Comparison of ENCODE assay signal across 8 cellular contexts in genomic region chr11:59550368-59550841, GRCh38. TPM values are rescaled to one million over a fixed set of nuclear protein-coding genes. Genes with fewer than 3 reads are reported as not detected.
DNase-seq lines count a peak whose midpoint lies in the region; ATAC-seq and TF ChIP-seq lines count a peak whose summit lies in the region.

No MANE protein-coding gene starts in this region.

- H3K4me1 ChIP-seq in foreskin keratinocyte (peaks cover 10% of the 10 kb centered on the region), neural progenitor cell (peaks cover 22% of the 10 kb centered on the region), stomach smooth muscle (ENCODE audit: control insufficient read depth, insufficient read depth, low read length) (no peaks in the 10 kb centered on the region)

- H3K36me3 Mint-ChIP-seq in neural progenitor cell, result peaks cover 4% of the 10 kb centered on the region

- TF ChIP-seq CTCF in LNCAP (IDR thresholded peaks at IDR 0.05), result peak; percentile 45; the same call in 1 of the 2 replicates
- peak; percentile 70 for TF ChIP-seq CTCF in foreskin keratinocyte (conservative IDR thresholded peaks at IDR 0.05)
- TF ChIP-seq CTCF in neural progenitor cell (IDR thresholded peaks at IDR 0.05), result peak; percentile 57

- peak overlapping the region; percentile 93 for H3K27ac Mint-ChIP-seq in neural progenitor cell

- peaks cover 10% of the 10 kb centered on the region for H3K9me3 Mint-ChIP-seq in neural progenitor cell

- H3K9ac ChIP-seq in neural progenitor cell (no peak overlapping the region), stomach smooth muscle (ENCODE audit: low read length in 2 of 2) (peak overlapping the region; percentile 66 to 74)

- peak overlapping the region; percentile 92 for H3K4me3 Mint-ChIP-seq in neural progenitor cell

- H3K9me3 ChIP-seq in neural progenitor cell (ENCODE audit: low read depth), result no peaks in the 10 kb centered on the region
- no peaks in the 10 kb centered on the region for H3K9me3 ChIP-seq in stomach smooth muscle (ENCODE audit: control insufficient read depth in 2 of 2, low read length in 2 of 2)

- peak; percentile 93 for ATAC-seq in foreskin keratinocyte

- peaks cover 56% of the 10 kb centered on the region for H3F3A ChIP-seq in neural progenitor cell (ENCODE audit: low read depth)

- H4K20me1 ChIP-seq in neural progenitor cell (ENCODE audit: low read depth), result no peaks in the 10 kb centered on the region

- H3K27me3 ChIP-seq in foreskin keratinocyte, result no peaks in the 10 kb centered on the region
- no peaks in the 10 kb centered on the region for H3K27me3 ChIP-seq in neural progenitor cell
- no peaks in the 10 kb centered on the region for H3K27me3 ChIP-seq in stomach smooth muscle (ENCODE audit: control insufficient read depth in 1 of 2, insufficient read depth in 2 of 2, low read length in 2 of 2)

- H3K27me3 Mint-ChIP-seq in neural progenitor cell (ENCODE audit: insufficient read depth, low read depth), result peaks cover 23% of the 10 kb centered on the region

- TF ChIP-seq POLR2A in Raji (IDR thresholded peaks at IDR 0.05; ENCODE audit: insufficient read depth, low read depth, low read length), result peak; percentile 35

- H3K36me3 ChIP-seq in neural progenitor cell, result no peaks in the 10 kb centered on the region
- H3K36me3 ChIP-seq in stomach smooth muscle (ENCODE audit: control insufficient read depth in 2 of 2, insufficient read depth in 2 of 2, low read length in 2 of 2), result no peaks in the 10 kb centered on the region

- H3K4me1 Mint-ChIP-seq in neural progenitor cell, result peaks cover 34% of the 10 kb centered on the region

- no peaks in the 10 kb centered on the region for H3K79me2 ChIP-seq in neural progenitor cell (ENCODE audit: low read depth)

- H3K27ac ChIP-seq in foreskin keratinocyte, result peak overlapping the region; percentile 64
- peak overlapping the region; percentile 7 for H3K27ac ChIP-seq in neural progenitor cell
- H3K27ac ChIP-seq in stomach smooth muscle (ENCODE audit: low read length), result peak overlapping the region; percentile 82

- peak overlapping the region; percentile 70 for H2AFZ ChIP-seq in neural progenitor cell (replicated peaks)

- peak overlapping the region; percentile 79 for H3K4me2 ChIP-seq in neural progenitor cell

- H3K4me3 ChIP-seq in neural progenitor cell (peak overlapping the region; percentile 73), stomach smooth muscle (ENCODE audit: low read length in 2 of 2) (peak overlapping the region; percentile 80 to 86)

- DNase-seq in EL, result peak; percentile 96
- peak; percentile 94 for DNase-seq in H4 (ENCODE audit: low spot score)
- DNase-seq in activated effector memory CD4-positive, alpha-beta T cell treated with Interleukin-2 at 50 U/mL for 16 hours, result peak; percentile 72
- peak; percentile 94 to 97 for DNase-seq in foreskin keratinocyte
- DNase-seq in neural progenitor cell (ENCODE audit: low spot score), result peak; percentile 95

RNA-seq across cellular contexts. Expression of gene OR4D9, which starts 39.1 kb away (rescaled TPM):
- total RNA-seq in H4 (2014; rRNA removed; shearing (Covaris generic)), result not detected in 2 replicates
- total RNA-seq in foreskin keratinocyte, result not detected in 2 replicates
- not detected in 2 replicates for polyA plus RNA-seq in foreskin keratinocyte
- total RNA-seq in neural progenitor cell (ENCODE audit: low replicate concordance), result not detected in 2 replicates

RNA-seq across cellular contexts. Expression of gene OR4D11, which starts 47.0 kb away (rescaled TPM):
- total RNA-seq in H4 (2014; rRNA removed; shearing (Covaris generic)), result not detected in 2 replicates
- total RNA-seq in foreskin keratinocyte, result not detected in 2 replicates
- not detected in 2 replicates for polyA plus RNA-seq in foreskin keratinocyte
- total RNA-seq in neural progenitor cell (ENCODE audit: low replicate concordance), result not detected in 2 replicates

Comparison
In these comparisons a context has a peak if more than half of its experiments do, and no peak if none do; other contexts are left out.
1. Peak in every context shown above with its lines: DNase-seq, ATAC-seq, H3K4me3 ChIP-seq and H3K27ac ChIP-seq.
2. H3K27ac ChIP-seq: peak in every context shown above with its lines; median percentile 82 in stomach smooth muscle; 64 in foreskin keratinocyte; 7 in neural progenitor cell.